Comparison of ENCODE assay signal across 10 cellular contexts in genomic region chr9:111994831-111995458, GRCh38.
DNase-seq lines count a peak whose midpoint lies in the region; ATAC-seq and TF ChIP-seq lines count a peak whose summit lies in the region.
"Had no signal": no experiment of that assay in that cellular context is flagged by ENCODE, and none has a peak within 500 bp of the region (broad histone marks: within the 10 kb centered on the region; RNA-seq: fewer than 3 reads in every experiment).

No MANE protein-coding gene starts in this region.

- H3K9me3 Mint-ChIP-seq in activated CD8-positive, alpha-beta memory T cell treated with anti-CD3 and anti-CD28 coated beads, Interleukin-2, amount 10 ng/mL, durations not matched to agents 7 days and 5 days (ENCODE audit: low read depth), result peaks cover 4% of the 10 kb centered on the region
- peaks cover 8% of the 10 kb centered on the region for H3K9me3 Mint-ChIP-seq in activated naive CD8-positive, alpha-beta T cell treated with anti-CD3 and anti-CD28 coated beads, Interleukin-2, amount 50 U/mL, for 24 hours
- no peaks in the 10 kb centered on the region for H3K9me3 Mint-ChIP-seq in effector memory CD8-positive, alpha-beta T cell

- no peaks in the 10 kb centered on the region for H3K36me3 Mint-ChIP-seq in activated CD8-positive, alpha-beta memory T cell treated with anti-CD3 and anti-CD28 coated beads, Interleukin-2, amount 10 ng/mL, durations not matched to agents 7 days and 5 days
- H3K36me3 Mint-ChIP-seq in activated naive CD8-positive, alpha-beta T cell treated with anti-CD3 and anti-CD28 coated beads, Interleukin-2, amount 50 U/mL, for 24 hours (ENCODE audit: low read depth), result peaks cover 9% of the 10 kb centered on the region
- H3K36me3 Mint-ChIP-seq in effector memory CD8-positive, alpha-beta T cell (ENCODE audit: insufficient read depth), result peaks cover 3% of the 10 kb centered on the region

- H3K27me3 Mint-ChIP-seq in activated CD8-positive, alpha-beta memory T cell treated with anti-CD3 and anti-CD28 coated beads, Interleukin-2, amount 10 ng/mL, durations not matched to agents 7 days and 5 days, result peaks cover 44% of the 10 kb centered on the region
- H3K27me3 Mint-ChIP-seq in activated naive CD8-positive, alpha-beta T cell treated with anti-CD3 and anti-CD28 coated beads, Interleukin-2, amount 50 U/mL, for 24 hours, result no peaks in the 10 kb centered on the region
- H3K27me3 Mint-ChIP-seq in effector memory CD8-positive, alpha-beta T cell, result no peaks in the 10 kb centered on the region
- H3K27me3 Mint-ChIP-seq: memory B cell had no signal

- no peak for DNase-seq in activated CD8-positive, alpha-beta memory T cell treated with anti-CD3 and anti-CD28 coated beads, Interleukin-2, amount 10 ng/mL, durations not matched to agents 7 days and 5 days
- DNase-seq in activated CD8-positive, alpha-beta memory T cell treated with anti-CD3 and anti-CD28 coated beads, Interleukin-2, amount 50 U/mL, for 4 hours, result no peak
- DNase-seq in activated naive CD8-positive, alpha-beta T cell treated with anti-CD3 and anti-CD28 coated beads, Interleukin-2, amount 50 U/mL, for 24 hours, result no peak
- DNase-seq in retinal pigment epithelial cell (ENCODE audit: low read depth) (peak; percentile 35), inferior parietal cortex (ENCODE audit: extremely low spot score) (no peak), left lobe of liver (ENCODE audit: low spot score) (no peak)
- DNase-seq in effector memory CD8-positive, alpha-beta T cell, result no peak
- DNase-seq: stimulated activated CD4-positive, alpha-beta T cell treated with anti-CD3 and anti-CD28 coated beads, Interleukin-1b, Interleukin-23, amount 100 ng/mL, for 48 hours had no signal

- no peak overlapping the region for H3K27ac Mint-ChIP-seq in activated CD8-positive, alpha-beta memory T cell treated with anti-CD3 and anti-CD28 coated beads, Interleukin-2, amount 10 ng/mL, durations not matched to agents 7 days and 5 days
- H3K27ac Mint-ChIP-seq in activated naive CD8-positive, alpha-beta T cell treated with anti-CD3 and anti-CD28 coated beads, Interleukin-2, amount 50 U/mL, for 24 hours, result peak overlapping the region; percentile 90
- H3K27ac Mint-ChIP-seq in effector memory CD8-positive, alpha-beta T cell, result no peak overlapping the region
- H3K27ac Mint-ChIP-seq: memory B cell had no signal

- CTCF ChIA-PET in activated CD8-positive, alpha-beta memory T cell treated with anti-CD3 and anti-CD28 coated beads, Interleukin-2, amount 10 ng/mL, durations not matched to agents 7 days and 5 days (lab: Charles Lee), result interaction anchor here (0.6 to 1.4 kb wide), 4 partner anchors 9 to 41 kb away, joined by 3 to 6 read pairs (median 3); no protein-coding TSS in a partner anchor

- TF ChIP-seq CTCF in retinal pigment epithelial cell (conservative IDR thresholded peaks at IDR 0.05; ENCODE audit: low read depth, low read length), result no peak

- peaks cover 14% of the 10 kb centered on the region for H3K4me1 Mint-ChIP-seq in activated CD8-positive, alpha-beta memory T cell treated with anti-CD3 and anti-CD28 coated beads, Interleukin-2, amount 10 ng/mL, durations not matched to agents 7 days and 5 days
- H3K4me1 Mint-ChIP-seq in activated naive CD8-positive, alpha-beta T cell treated with anti-CD3 and anti-CD28 coated beads, Interleukin-2, amount 50 U/mL, for 24 hours, result peaks cover 48% of the 10 kb centered on the region
- peaks cover 5 to 10% of the 10 kb centered on the region in 2 donors for H3K4me1 Mint-ChIP-seq in effector memory CD8-positive, alpha-beta T cell (ENCODE audit: low read depth in 2 of 2)

- no peak overlapping the region for H3K4me3 ChIP-seq in retinal pigment epithelial cell (ENCODE audit: low read length)

- H3K4me3 Mint-ChIP-seq in activated CD8-positive, alpha-beta memory T cell treated with anti-CD3 and anti-CD28 coated beads, Interleukin-2, amount 10 ng/mL, durations not matched to agents 7 days and 5 days, result no peak overlapping the region
- peak overlapping the region; percentile 18 for H3K4me3 Mint-ChIP-seq in activated naive CD8-positive, alpha-beta T cell treated with anti-CD3 and anti-CD28 coated beads, Interleukin-2, amount 50 U/mL, for 24 hours
- no peak overlapping the region for H3K4me3 Mint-ChIP-seq in effector memory CD8-positive, alpha-beta T cell
- H3K4me3 Mint-ChIP-seq: memory B cell had no signal

- peak; percentile 20 for ATAC-seq in activated CD8-positive, alpha-beta memory T cell treated with anti-CD3 and anti-CD28 coated beads, Interleukin-2, amount 10 ng/mL, durations not matched to agents 7 days and 5 days
- ATAC-seq in HG02798 (IDR thresholded peaks at IDR 0.05; ENCODE audit: poor library complexity, unreplicated experiment) (peak; percentile 45), left lobe of liver (no peak)
- ATAC-seq in activated naive CD8-positive, alpha-beta T cell treated with anti-CD3 and anti-CD28 coated beads, Interleukin-2, amount 50 U/mL, for 24 hours, result peak; percentile 75
- no peak for ATAC-seq in effector memory CD8-positive, alpha-beta T cell (replicated peaks)

Comparison
In these comparisons a context has a peak if more than half of its experiments do, and no peak if none do; other contexts are left out.
1. ATAC-seq: peak in activated CD8-positive, alpha-beta memory T cell treated with anti-CD3 and anti-CD28 coated beads, Interleukin-2, amount 10 ng/mL, durations not matched to agents 7 days and 5 days (single experiment), HG02798 (single experiment) and activated naive CD8-positive, alpha-beta T cell treated with anti-CD3 and anti-CD28 coated beads, Interleukin-2, amount 50 U/mL, for 24 hours (single experiment); none in effector memory CD8-positive, alpha-beta T cell (single experiment) and left lobe of liver (single experiment).